Comparison of ENCODE assay signal across 1 cellular context in the genomic region with DNA sequence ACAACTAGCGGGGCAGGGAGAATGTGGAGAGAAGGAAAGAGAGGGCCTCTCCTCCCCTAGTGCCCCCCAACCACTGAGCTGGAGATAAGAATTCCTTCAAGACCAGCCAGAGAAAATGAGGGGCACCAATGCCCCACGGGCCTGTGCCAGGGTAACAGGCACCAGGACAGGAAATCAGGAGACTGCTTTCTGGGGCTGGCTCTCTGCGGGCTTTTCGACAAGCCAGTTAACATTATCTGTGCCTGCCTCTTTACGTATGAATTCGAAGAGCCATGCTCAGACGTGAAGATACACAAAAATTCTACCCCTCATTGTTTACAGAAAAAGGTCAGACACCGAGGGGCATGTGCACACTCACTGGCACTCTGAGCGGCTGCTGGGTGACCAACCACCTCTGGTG.
TF ChIP-seq lines count a peak whose summit lies in the region.

No MANE protein-coding gene starts in this region.

TF ChIP-seq in H1, 55 proteins besides CTCF, POLR2A, EP300 and RAD21:
- TF ChIP-seq, protein P1, sequence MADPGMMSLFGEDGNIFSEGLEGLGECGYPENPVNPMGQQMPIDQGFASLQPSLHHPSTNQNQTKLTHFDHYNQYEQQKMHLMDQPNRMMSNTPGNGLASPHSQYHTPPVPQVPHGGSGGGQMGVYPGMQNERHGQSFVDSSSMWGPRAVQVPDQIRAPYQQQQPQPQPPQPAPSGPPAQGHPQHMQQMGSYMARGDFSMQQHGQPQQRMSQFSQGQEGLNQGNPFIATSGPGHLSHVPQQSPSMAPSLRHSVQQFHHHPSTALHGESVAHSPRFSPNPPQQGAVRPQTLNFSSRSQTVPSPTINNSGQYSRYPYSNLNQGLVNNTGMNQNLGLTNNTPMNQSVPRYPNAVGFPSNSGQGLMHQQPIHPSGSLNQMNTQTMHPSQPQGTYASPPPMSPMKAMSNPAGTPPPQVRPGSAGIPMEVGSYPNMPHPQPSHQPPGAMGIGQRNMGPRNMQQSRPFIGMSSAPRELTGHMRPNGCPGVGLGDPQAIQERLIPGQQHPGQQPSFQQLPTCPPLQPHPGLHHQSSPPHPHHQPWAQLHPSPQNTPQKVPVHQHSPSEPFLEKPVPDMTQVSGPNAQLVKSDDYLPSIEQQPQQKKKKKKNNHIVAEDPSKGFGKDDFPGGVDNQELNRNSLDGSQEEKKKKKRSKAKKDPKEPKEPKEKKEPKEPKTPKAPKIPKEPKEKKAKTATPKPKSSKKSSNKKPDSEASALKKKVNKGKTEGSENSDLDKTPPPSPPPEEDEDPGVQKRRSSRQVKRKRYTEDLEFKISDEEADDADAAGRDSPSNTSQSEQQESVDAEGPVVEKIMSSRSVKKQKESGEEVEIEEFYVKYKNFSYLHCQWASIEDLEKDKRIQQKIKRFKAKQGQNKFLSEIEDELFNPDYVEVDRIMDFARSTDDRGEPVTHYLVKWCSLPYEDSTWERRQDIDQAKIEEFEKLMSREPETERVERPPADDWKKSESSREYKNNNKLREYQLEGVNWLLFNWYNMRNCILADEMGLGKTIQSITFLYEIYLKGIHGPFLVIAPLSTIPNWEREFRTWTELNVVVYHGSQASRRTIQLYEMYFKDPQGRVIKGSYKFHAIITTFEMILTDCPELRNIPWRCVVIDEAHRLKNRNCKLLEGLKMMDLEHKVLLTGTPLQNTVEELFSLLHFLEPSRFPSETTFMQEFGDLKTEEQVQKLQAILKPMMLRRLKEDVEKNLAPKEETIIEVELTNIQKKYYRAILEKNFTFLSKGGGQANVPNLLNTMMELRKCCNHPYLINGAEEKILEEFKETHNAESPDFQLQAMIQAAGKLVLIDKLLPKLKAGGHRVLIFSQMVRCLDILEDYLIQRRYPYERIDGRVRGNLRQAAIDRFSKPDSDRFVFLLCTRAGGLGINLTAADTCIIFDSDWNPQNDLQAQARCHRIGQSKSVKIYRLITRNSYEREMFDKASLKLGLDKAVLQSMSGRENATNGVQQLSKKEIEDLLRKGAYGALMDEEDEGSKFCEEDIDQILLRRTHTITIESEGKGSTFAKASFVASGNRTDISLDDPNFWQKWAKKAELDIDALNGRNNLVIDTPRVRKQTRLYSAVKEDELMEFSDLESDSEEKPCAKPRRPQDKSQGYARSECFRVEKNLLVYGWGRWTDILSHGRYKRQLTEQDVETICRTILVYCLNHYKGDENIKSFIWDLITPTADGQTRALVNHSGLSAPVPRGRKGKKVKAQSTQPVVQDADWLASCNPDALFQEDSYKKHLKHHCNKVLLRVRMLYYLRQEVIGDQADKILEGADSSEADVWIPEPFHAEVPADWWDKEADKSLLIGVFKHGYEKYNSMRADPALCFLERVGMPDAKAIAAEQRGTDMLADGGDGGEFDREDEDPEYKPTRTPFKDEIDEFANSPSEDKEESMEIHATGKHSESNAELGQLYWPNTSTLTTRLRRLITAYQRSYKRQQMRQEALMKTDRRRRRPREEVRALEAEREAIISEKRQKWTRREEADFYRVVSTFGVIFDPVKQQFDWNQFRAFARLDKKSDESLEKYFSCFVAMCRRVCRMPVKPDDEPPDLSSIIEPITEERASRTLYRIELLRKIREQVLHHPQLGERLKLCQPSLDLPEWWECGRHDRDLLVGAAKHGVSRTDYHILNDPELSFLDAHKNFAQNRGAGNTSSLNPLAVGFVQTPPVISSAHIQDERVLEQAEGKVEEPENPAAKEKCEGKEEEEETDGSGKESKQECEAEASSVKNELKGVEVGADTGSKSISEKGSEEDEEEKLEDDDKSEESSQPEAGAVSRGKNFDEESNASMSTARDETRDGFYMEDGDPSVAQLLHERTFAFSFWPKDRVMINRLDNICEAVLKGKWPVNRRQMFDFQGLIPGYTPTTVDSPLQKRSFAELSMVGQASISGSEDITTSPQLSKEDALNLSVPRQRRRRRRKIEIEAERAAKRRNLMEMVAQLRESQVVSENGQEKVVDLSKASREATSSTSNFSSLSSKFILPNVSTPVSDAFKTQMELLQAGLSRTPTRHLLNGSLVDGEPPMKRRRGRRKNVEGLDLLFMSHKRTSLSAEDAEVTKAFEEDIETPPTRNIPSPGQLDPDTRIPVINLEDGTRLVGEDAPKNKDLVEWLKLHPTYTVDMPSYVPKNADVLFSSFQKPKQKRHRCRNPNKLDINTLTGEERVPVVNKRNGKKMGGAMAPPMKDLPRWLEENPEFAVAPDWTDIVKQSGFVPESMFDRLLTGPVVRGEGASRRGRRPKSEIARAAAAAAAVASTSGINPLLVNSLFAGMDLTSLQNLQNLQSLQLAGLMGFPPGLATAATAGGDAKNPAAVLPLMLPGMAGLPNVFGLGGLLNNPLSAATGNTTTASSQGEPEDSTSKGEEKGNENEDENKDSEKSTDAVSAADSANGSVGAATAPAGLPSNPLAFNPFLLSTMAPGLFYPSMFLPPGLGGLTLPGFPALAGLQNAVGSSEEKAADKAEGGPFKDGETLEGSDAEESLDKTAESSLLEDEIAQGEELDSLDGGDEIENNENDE (IDR thresholded peaks at IDR 0.05; ENCODE audit: insufficient replicate concordance, low read length), result no peak
